26 cellular contexts compared by ENCODE assay signal in genomic region chr2:47632754-47633153, GRCh38.
"Had no signal": no experiment of that assay in that cellular context is flagged by ENCODE, and none has a peak within 500 bp of the region (broad histone marks: within the 10 kb centered on the region; RNA-seq: fewer than 3 reads in every experiment).

No MANE protein-coding gene starts in this region.

- H3K9me3 ChIP-seq: breast epithelium, MG63, Peyer's patch, SJCRH30, SK-N-SH had no signal

- ATAC-seq: activated CD8-positive, alpha-beta memory T cell treated with anti-CD3 and anti-CD28 coated beads, Interleukin-2, amount 10 ng/mL, durations not matched to agents 7 days and 5 days; activated T-cell treated with anti-CD3 and anti-CD28 coated beads, Interleukin-2, amount 50 U/mL, for 4 hours had no signal

- H3K36me3 ChIP-seq: breast epithelium, MG63, Peyer's patch, SJCRH30 had no signal

- H3K27me3 ChIP-seq: breast epithelium, MG63, Peyer's patch had no signal

- DNase-seq: activated CD4-positive, alpha-beta T cell treated with anti-CD3 and anti-CD28 coated beads for 48 hours; activated CD4-positive, alpha-beta T cell treated with anti-CD3 and anti-CD28 coated beads, Interleukin-2, amount 50 U/mL, for 48 hours; activated CD4-positive, CD25-positive, alpha-beta regulatory T cell treated with anti-CD3 and anti-CD28 coated beads, Interleukin-2, amount 50 U/mL, for 72 hours; activated CD8-positive, alpha-beta memory T cell treated with anti-CD3 and anti-CD28 coated beads, Interleukin-2, amount 10 ng/mL, durations not matched to agents 7 days and 5 days; activated gamma-delta T cell treated with Interleukin-2 at 50 U/mL for 16 hours; activated naive CD4-positive, alpha-beta T cell treated with anti-CD3 and anti-CD28 coated beads, Interleukin-2, amount 10 ng/mL, durations not matched to agents 7 days and 5 days; activated naive CD8-positive, alpha-beta T cell treated with anti-CD3 and anti-CD28 coated beads for 36 hours; activated T-cell treated with anti-CD3 and anti-CD28 coated beads, Interleukin-2, amount 50 U/mL, for 4 hours; MV-4-11; NCI-H1092 treated with DMSO at 0.1 percent for 48 hours; NCI-H1417 treated with DMSO at 0.1 percent for 48 hours; NCI-H1694; NCI-H2029; NCI-H345; NCI-H510A; NCI-H526 treated with DMSO at 0.1 percent for 48 hours; NCI-H82; OCI-M1; Right ventricle myocardium superior; SJCRH30; SK-N-SH; T-helper 1 cell had no signal

- H3K9ac ChIP-seq: SK-N-SH had no signal

- H3K4me1 ChIP-seq: breast epithelium, Peyer's patch, SJCRH30 had no signal

- H3K27ac ChIP-seq: breast epithelium, Peyer's patch, RWPE1, SJCRH30 had no signal

- H3K4me3 ChIP-seq: breast epithelium, MG63, Peyer's patch, SJCRH30 had no signal
